Comparison of ENCODE assay signal across 11 cellular contexts in genomic region chr13:112726018-112726767, GRCh38.
DNase-seq lines count a peak whose midpoint lies in the region; ATAC-seq lines count a peak whose summit lies in the region.
"Had no signal": no experiment of that assay in that cellular context is flagged by ENCODE, and none has a peak within 500 bp of the region (broad histone marks: within the 10 kb centered on the region; RNA-seq: fewer than 3 reads in every experiment).

No MANE protein-coding gene starts in this region.

- H3K27ac ChIP-seq in angular gyrus (ENCODE audit: low read depth, low read length) = peak overlapping the region; percentile 57
- H3K27ac ChIP-seq: skin epidermis had no signal

- ATAC-seq in HG03103 (IDR thresholded peaks at IDR 0.05; ENCODE audit: low read depth, unreplicated experiment) (peak; percentile 17), GM18868 (IDR thresholded peaks at IDR 0.05; ENCODE audit: unreplicated experiment) (no peak)

- DNase-seq in NCI-H748 (lab: John Stamatoyannopoulos, UW; ENCODE audit: unreplicated experiment) (peak; percentile 47), NCI-H748 treated with DMSO at 0.1 percent for 48 hours (lab: John Stamatoyannopoulos, UW) (no peak), pons (ENCODE audit: low spot score) (peak; percentile 46), SKM-1 treated with dmso at 0.1 percent for 144 hours (lab: John Stamatoyannopoulos, UW; ENCODE audit: unreplicated experiment) (no peak)
- no peak for DNase-seq in stimulated activated CD4-positive, alpha-beta T cell treated with anti-CD3 and anti-CD28 coated beads, Interleukin-2, amount 100 ng/mL, for 48 hours
- DNase-seq: activated naive CD4-positive, alpha-beta T cell treated with anti-CD3 and anti-CD28 coated beads, Interleukin-2, amount 50 U/mL, for 16 hours; NCI-H446 had no signal

Comparison
In these comparisons a context has a peak if more than half of its experiments do, and no peak if none do; other contexts are left out.
1. DNase-seq: peak in NCI-H748 (single experiment) and pons (single experiment); none in NCI-H748 treated with DMSO at 0.1 percent for 48 hours (single experiment), stimulated activated CD4-positive, alpha-beta T cell treated with anti-CD3 and anti-CD28 coated beads, Interleukin-2, amount 100 ng/mL, for 48 hours (0 of 2) and SKM-1 treated with dmso at 0.1 percent for 144 hours (single experiment).